In genomic region chr3:4981688-4982494, GRCh38 we compare ENCODE assay signal across 8 cellular contexts. TPM values are rescaled to one million over a fixed set of nuclear protein-coding genes. Genes with fewer than 3 reads are reported as not detected.
DNase-seq lines count a peak whose midpoint lies in the region; TF ChIP-seq lines count a peak whose summit lies in the region.

No MANE protein-coding gene starts in this region.

- H3K4me1 Mint-ChIP-seq in activated naive CD4-positive, alpha-beta T cell treated with anti-CD3 and anti-CD28 coated beads, Interleukin-2, amount 50 U/mL, for 24 hours, result peaks cover 67% of the 10 kb centered on the region

- no peak overlapping the region for H3K27ac Mint-ChIP-seq in activated naive CD4-positive, alpha-beta T cell treated with anti-CD3 and anti-CD28 coated beads, Interleukin-2, amount 50 U/mL, for 24 hours

- peak overlapping the region; percentile 90 for H3K4me3 Mint-ChIP-seq in activated naive CD4-positive, alpha-beta T cell treated with anti-CD3 and anti-CD28 coated beads, Interleukin-2, amount 50 U/mL, for 24 hours

- peak; percentile 70 for TF ChIP-seq CTCF in epithelial cell of esophagus (IDR thresholded peaks at IDR 0.05; ENCODE audit: insufficient read depth, low read depth, low read length, missing control alignments)

- peak overlapping the region; percentile 99 for H3K4me3 ChIP-seq in epithelial cell of esophagus (ENCODE audit: low read length)

- no peaks in the 10 kb centered on the region for H3K27me3 Mint-ChIP-seq in activated naive CD4-positive, alpha-beta T cell treated with anti-CD3 and anti-CD28 coated beads, Interleukin-2, amount 50 U/mL, for 24 hours

- H3K9me3 Mint-ChIP-seq in activated naive CD4-positive, alpha-beta T cell treated with anti-CD3 and anti-CD28 coated beads, Interleukin-2, amount 50 U/mL, for 24 hours, result no peaks in the 10 kb centered on the region

- in situ Hi-C loops in SK-MEL-5 (cut with HindIII; ENCODE audit: low pct_unique_long_range_greater_than_20kb, low sequenced_read_pairs), result no loop called here

- H3K36me3 Mint-ChIP-seq in activated naive CD4-positive, alpha-beta T cell treated with anti-CD3 and anti-CD28 coated beads, Interleukin-2, amount 50 U/mL, for 24 hours, result peaks cover 15% of the 10 kb centered on the region

- DNase-seq in activated naive CD4-positive, alpha-beta T cell treated with anti-CD3 and anti-CD28 coated beads, Interleukin-2, amount 50 U/mL, for 16 hours, result no peak
- peak; percentile 80 for DNase-seq in SK-MEL-5 (ENCODE audit: low read depth, low spot score)
- DNase-seq in epithelial cell of esophagus (ENCODE audit: low read depth), result peak; percentile 81
- DNase-seq in pons (ENCODE audit: low spot score), result peak; percentile 47
- no peak for DNase-seq in iPS-NIHi7 (ENCODE audit: extremely low spot score)
- DNase-seq in NCI-H748 (lab: John Stamatoyannopoulos, UW; ENCODE audit: unreplicated experiment), result no peak
- DNase-seq in DMS79 treated with DMSO at 0.1 percent for 48 hours (lab: John Stamatoyannopoulos, UW), result no peak

RNA-seq across cellular contexts. Expression of gene BHLHE40, which starts 2.7 kb away (rescaled TPM):
- 61.3 and 81.0 TPM in 2 replicates for total RNA-seq in SK-MEL-5 (2014; rRNA removed; shearing (Covaris generic))
- polyA plus RNA-seq in SK-MEL-5 (2015; cell fraction: cytosol; rRNA removed), result 114 and 135 TPM in 2 replicates
- 98.2 and 128 TPM in 2 replicates for polyA plus RNA-seq in SK-MEL-5 (2015; cell fraction: nucleus; rRNA removed)

Comparison
In these comparisons a context has a peak if more than half of its experiments do, and no peak if none do; other contexts are left out.
1. DNase-seq: peak in SK-MEL-5 (single experiment), epithelial cell of esophagus (single experiment) and pons (single experiment); none in activated naive CD4-positive, alpha-beta T cell treated with anti-CD3 and anti-CD28 coated beads, Interleukin-2, amount 50 U/mL, for 16 hours (single experiment), iPS-NIHi7 (single experiment), NCI-H748 (single experiment) and DMS79 treated with DMSO at 0.1 percent for 48 hours (single experiment).